In genomic region chr5:10482791-10483530, GRCh38 we compare ENCODE assay signal across 25 cellular contexts. TPM values are rescaled to one million over a fixed set of nuclear protein-coding genes. Genes with fewer than 3 reads are reported as not detected.
"Had no signal": no experiment of that assay in that cellular context is flagged by ENCODE, and none has a peak within 500 bp of the region (broad histone marks: within the 10 kb centered on the region; RNA-seq: fewer than 3 reads in every experiment).

No MANE protein-coding gene starts in this region.

- H3K9ac ChIP-seq: SK-N-SH had no signal

- H3K4me3 ChIP-seq: ascending aorta, Peyer's patch, SJCRH30 had no signal

- H3K4me2 ChIP-seq: SK-N-SH had no signal

- ATAC-seq: activated CD8-positive, alpha-beta T cell treated with anti-CD3 and anti-CD28 coated beads, Interleukin-2, amount 10 ng/mL, durations not matched to agents 7 days and 5 days had no signal

- DNase-seq: activated CD4-positive, alpha-beta T cell treated with anti-CD3 and anti-CD28 coated beads for 48 hours; activated CD4-positive, alpha-beta T cell treated with anti-CD3 and anti-CD28 coated beads, Interleukin-2, amount 50 U/mL, for 4 hours; activated CD4-positive, CD25-positive, alpha-beta regulatory T cell treated with anti-CD3 and anti-CD28 coated beads, Interleukin-2, amount 50 U/mL, for 72 hours; activated CD8-positive, alpha-beta memory T cell treated with anti-CD3 and anti-CD28 coated beads, Interleukin-2, amount 50 U/mL, for 48 hours; activated CD8-positive, alpha-beta T cell treated with anti-CD3 and anti-CD28 coated beads, Interleukin-2, amount 10 ng/mL, durations not matched to agents 7 days and 5 days; activated naive CD4-positive, alpha-beta T cell; activated T-cell treated with anti-CD3 and anti-CD28 coated beads, Interleukin-2, amount 50 U/mL, for 1 hour; amniotic stem cell; NCI-H1092; NCI-H1417; NCI-H1930; NCI-H2171; NCI-H2227 treated with DMSO at 0.1 percent for 48 hours; NCI-H446 treated with DMSO at 0.1 percent for 48 hours; NCI-H526 treated with DMSO at 0.1 percent for 48 hours; Peyer's patch; Right ventricle myocardium superior; SJCRH30; SK-N-SH; T-helper 1 cell had no signal

- H3K9me3 ChIP-seq: ascending aorta, Peyer's patch, SJCRH30, SK-N-SH had no signal

- H3K27ac ChIP-seq: ascending aorta, Peyer's patch, RWPE1, SJCRH30 had no signal

- H3K27me3 ChIP-seq: ascending aorta, Peyer's patch, SJCRH30 had no signal

- H3K9me3 Mint-ChIP-seq: activated naive CD4-positive, alpha-beta T cell treated with anti-CD3 and anti-CD28 coated beads, Interleukin-2, amount 50 U/mL, for 24 hours; central memory CD8-positive, alpha-beta T cell had no signal

- H3K36me3 Mint-ChIP-seq: activated naive CD4-positive, alpha-beta T cell treated with anti-CD3 and anti-CD28 coated beads, Interleukin-2, amount 50 U/mL, for 24 hours; brain had no signal

- H3K4me1 ChIP-seq: Peyer's patch had no signal

- H3K27ac Mint-ChIP-seq: activated CD8-positive, alpha-beta T cell treated with anti-CD3 and anti-CD28 coated beads, Interleukin-2, amount 10 ng/mL, durations not matched to agents 7 days and 5 days; activated naive CD4-positive, alpha-beta T cell treated with anti-CD3 and anti-CD28 coated beads, Interleukin-2, amount 50 U/mL, for 24 hours had no signal

- H3K4me3 Mint-ChIP-seq: activated CD8-positive, alpha-beta T cell treated with anti-CD3 and anti-CD28 coated beads, Interleukin-2, amount 10 ng/mL, durations not matched to agents 7 days and 5 days; activated naive CD4-positive, alpha-beta T cell treated with anti-CD3 and anti-CD28 coated beads, Interleukin-2, amount 50 U/mL, for 24 hours; brain; central memory CD8-positive, alpha-beta T cell had no signal

- H3K4me1 Mint-ChIP-seq: activated naive CD4-positive, alpha-beta T cell treated with anti-CD3 and anti-CD28 coated beads, Interleukin-2, amount 50 U/mL, for 24 hours; central memory CD8-positive, alpha-beta T cell had no signal

- H3K27me3 Mint-ChIP-seq: activated naive CD4-positive, alpha-beta T cell treated with anti-CD3 and anti-CD28 coated beads, Interleukin-2, amount 50 U/mL, for 24 hours had no signal

- H3K36me3 ChIP-seq: ascending aorta, Peyer's patch, SJCRH30 had no signal

RNA-seq across cellular contexts. Expression of gene ROPN1L, which starts 41.3 kb away (rescaled TPM):
- total RNA-seq: ascending aorta, Right ventricle myocardium superior had no signal
